Comparison of ENCODE assay signal across 5 cellular contexts in genomic region chrX:19066987-19067386, GRCh38. TPM values are rescaled to one million over a fixed set of nuclear protein-coding genes. Genes with fewer than 3 reads are reported as not detected.
"Had no signal": no experiment of that assay in that cellular context is flagged by ENCODE, and none has a peak within 500 bp of the region (broad histone marks: within the 10 kb centered on the region; RNA-seq: fewer than 3 reads in every experiment).

No MANE protein-coding gene starts in this region.

RNA-seq across cellular contexts. Expression of gene ADGRG2, which starts 55.3 kb away (rescaled TPM):
- total RNA-seq: activated CD4-positive, alpha-beta memory T cell treated with anti-CD3 and anti-CD28 coated beads, Interleukin-2, amount 10 ng/mL, durations not matched to agents 7 days and 5 days; activated CD4-positive, alpha-beta T cell treated with anti-CD3 and anti-CD28 coated beads, Interleukin-2, amount 10 ng/mL, durations not matched to agents 7 days and 5 days; activated naive CD4-positive, alpha-beta T cell treated with anti-CD3 and anti-CD28 coated beads, Interleukin-2, amount 50 U/mL, for 72 hours; activated naive CD8-positive, alpha-beta T cell treated with anti-CD3 and anti-CD28 coated beads, Interleukin-2, amount 10 ng/mL, durations not matched to agents 7 days and 5 days; T-helper 1 cell treated with Interleukin-12 subunit alpha and Interleukin-12 subunit beta and Interleukin-4 antibody, amounts not matched to agents 30 ng/mL and 1 ng/mL, for 36 hours had no signal
